2 cellular contexts compared by ENCODE assay signal in the genomic region with DNA sequence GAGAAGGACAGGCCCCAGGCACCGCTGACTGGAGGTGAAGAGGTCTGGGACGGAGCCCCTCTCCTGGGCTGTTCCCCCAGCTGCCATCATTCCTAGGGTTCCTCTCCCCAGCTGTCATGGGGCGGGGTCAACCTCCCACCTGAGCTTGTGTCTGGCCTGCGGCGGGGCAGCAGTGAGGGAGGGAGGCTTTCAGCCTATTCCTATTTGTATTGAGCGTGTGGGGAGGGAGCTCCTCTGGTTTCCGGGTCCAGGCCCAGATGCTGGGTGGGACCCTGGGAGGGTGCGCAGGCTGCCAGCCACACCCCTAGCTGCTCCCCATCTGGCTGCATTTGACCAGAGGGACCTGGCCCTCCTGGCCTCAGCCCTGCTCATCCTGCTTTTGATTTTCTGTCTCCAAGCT.
TF ChIP-seq lines count a peak whose summit lies in the region.

No MANE protein-coding gene starts in this region.

TF ChIP-seq in HEK293, 187 proteins besides CTCF, POLR2A, EP300 and RAD21:
- TF ChIP-seq BCL11A (tag by site-specific recombination; IDR thresholded peaks at IDR 0.05; ENCODE audit: low read depth) = no peak
- TF ChIP-seq SCRT2 (tag by site-specific recombination; IDR thresholded peaks at IDR 0.05) = no peak
- peak; percentile 73 for TF ChIP-seq KLF1 (tag by site-specific recombination; IDR thresholded peaks at IDR 0.05)
- no peak for TF ChIP-seq ZNF10 (tag by site-specific recombination; IDR thresholded peaks at IDR 0.05)
- TF ChIP-seq PRDM6 (tag by site-specific recombination; IDR thresholded peaks at IDR 0.05) = no peak
- no peak for TF ChIP-seq ZNF26 (tag by site-specific recombination; IDR thresholded peaks at IDR 0.05)
- TF ChIP-seq ZNF747 (tag by site-specific recombination; IDR thresholded peaks at IDR 0.05) = no peak
- peak; percentile 48; the same call in 1 of the 2 replicates for TF ChIP-seq GLIS1 (tag by site-specific recombination; IDR thresholded peaks at IDR 0.05)
- TF ChIP-seq MEIS1 (CRISPR knock-in tag; IDR thresholded peaks at IDR 0.05; ENCODE audit: borderline replicate concordance) = no peak
- TF ChIP-seq GLIS2 (tag by site-specific recombination; IDR thresholded peaks at IDR 0.05) = peak; percentile 27; the same call in 1 of the 2 replicates
- TF ChIP-seq ZNF600 (tag by site-specific recombination; IDR thresholded peaks at IDR 0.05) = no peak
- TF ChIP-seq ZNF571 (tag by site-specific recombination; IDR thresholded peaks at IDR 0.05) = no peak
- TF ChIP-seq, protein P1, sequence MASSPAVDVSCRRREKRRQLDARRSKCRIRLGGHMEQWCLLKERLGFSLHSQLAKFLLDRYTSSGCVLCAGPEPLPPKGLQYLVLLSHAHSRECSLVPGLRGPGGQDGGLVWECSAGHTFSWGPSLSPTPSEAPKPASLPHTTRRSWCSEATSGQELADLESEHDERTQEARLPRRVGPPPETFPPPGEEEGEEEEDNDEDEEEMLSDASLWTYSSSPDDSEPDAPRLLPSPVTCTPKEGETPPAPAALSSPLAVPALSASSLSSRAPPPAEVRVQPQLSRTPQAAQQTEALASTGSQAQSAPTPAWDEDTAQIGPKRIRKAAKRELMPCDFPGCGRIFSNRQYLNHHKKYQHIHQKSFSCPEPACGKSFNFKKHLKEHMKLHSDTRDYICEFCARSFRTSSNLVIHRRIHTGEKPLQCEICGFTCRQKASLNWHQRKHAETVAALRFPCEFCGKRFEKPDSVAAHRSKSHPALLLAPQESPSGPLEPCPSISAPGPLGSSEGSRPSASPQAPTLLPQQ (tag by site-specific recombination; IDR thresholded peaks at IDR 0.05) = no peak
- TF ChIP-seq, protein P2, sequence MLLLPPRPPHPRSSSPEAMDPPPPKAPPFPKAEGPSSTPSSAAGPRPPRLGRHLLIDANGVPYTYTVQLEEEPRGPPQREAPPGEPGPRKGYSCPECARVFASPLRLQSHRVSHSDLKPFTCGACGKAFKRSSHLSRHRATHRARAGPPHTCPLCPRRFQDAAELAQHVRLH (tag by site-specific recombination; IDR thresholded peaks at IDR 0.05) = no peak
- TF ChIP-seq ZNF785 (tag by site-specific recombination; IDR thresholded peaks at IDR 0.05) = no peak

TF ChIP-seq in K562, 482 proteins besides CTCF, POLR2A, EP300 and RAD21:
- TF ChIP-seq FOXP4 (CRISPR knock-in tag; IDR thresholded peaks at IDR 0.05; ENCODE audit: borderline replicate concordance) (no peak), NRF1 (conservative IDR thresholded peaks at IDR 0.05 in 1 of 2, IDR thresholded peaks at IDR 0.05 in 1 of 2) (peak; percentile 13 to 23; a peak in 1 of 4 replicates), ZNF507 (tag; conservative IDR thresholded peaks at IDR 0.05) (no peak), AFF4 (CRISPR knock-in tag; IDR thresholded peaks at IDR 0.05) (no peak)
